9 cellular contexts compared by ENCODE assay signal in genomic region chr2:240387669-240388358, GRCh38. TPM values are rescaled to one million over a fixed set of nuclear protein-coding genes. Genes with fewer than 3 reads are reported as not detected.
A peak's percentile ranks its signal among the peaks of the same experiment; 100 is the strongest.
DNase-seq lines count a peak whose midpoint lies in the region; ATAC-seq lines count a peak whose summit lies in the region.
"Had no signal": no experiment of that assay in that cellular context is flagged by ENCODE, and none has a peak within 500 bp of the region (broad histone marks: within the 10 kb centered on the region; RNA-seq: fewer than 3 reads in every experiment).

No MANE protein-coding gene starts in this region.

- ATAC-seq in HG03342 (IDR thresholded peaks at IDR 0.05; ENCODE audit: unreplicated experiment) (no peak), GM18909 (IDR thresholded peaks at IDR 0.05; ENCODE audit: poor library complexity, unreplicated experiment) (no peak)

- DNase-seq in EL (peak; percentile 98), SW480 (ENCODE audit: low spot score) (peak; percentile 67), globus pallidus (ENCODE audit: low spot score) (peak; percentile 51), posterior vena cava (ENCODE audit: low spot score) (peak; percentile 90), COR-L47 (lab: John Stamatoyannopoulos, UW) (no peak), cortex of kidney (lab: John Stamatoyannopoulos, UW) (no peak)
- DNase-seq: stimulated activated CD8-positive, alpha-beta memory T cell treated with anti-CD3 and anti-CD28 coated beads, Interleukin-4, amount 100 ng/mL, for 48 hours had no signal

- intact Hi-C loops in posterior vena cava (cut with DNase I), result loop anchor here (5.0 kb wide), 2 partner anchors 44 to 1451 kb away; no protein-coding TSS in a partner anchor

RNA-seq across cellular contexts. Expression of gene GPC1, which starts 47.6 kb away (rescaled TPM):
- total RNA-seq in posterior vena cava, result 10 to 100 TPM; 69.5 to 83.1 TPM

Comparison
In these comparisons a context has a peak if more than half of its experiments do, and no peak if none do; other contexts are left out.
1. DNase-seq: peak in EL (single experiment), SW480 (single experiment), globus pallidus (single experiment) and posterior vena cava (single experiment); none in COR-L47 (single experiment) and cortex of kidney (single experiment).